21 cellular contexts compared by ENCODE assay signal in genomic region chr3:190065204-190065603, GRCh38. TPM values are rescaled to one million over a fixed set of nuclear protein-coding genes. Genes with fewer than 3 reads are reported as not detected.
"Had no signal": no experiment of that assay in that cellular context is flagged by ENCODE, and none has a peak within 500 bp of the region (broad histone marks: within the 10 kb centered on the region; RNA-seq: fewer than 3 reads in every experiment).

No MANE protein-coding gene starts in this region.

- H3K27ac Mint-ChIP-seq: activated naive CD8-positive, alpha-beta T cell treated with anti-CD3 and anti-CD28 coated beads for 36 hours; activated T-helper 1 cell treated with anti-CD3 and anti-CD28 coated beads, Interleukin-12 subunit alpha, Interleukin-12 subunit beta, Interleukin-2, Interleukin-4 antibody, amounts not matched to agents 30 ng/mL and 10 ng/mL and 1 ng/mL, durations not matched to agents 14 hours and 24 hours and 36 hours; endodermal cell; memory B cell; naive thymus-derived CD8-positive, alpha-beta T cell had no signal

- H3K4me3 ChIP-seq: cardiac muscle cell, dorsolateral prefrontal cortex had no signal

- H3K9me3 Mint-ChIP-seq: activated naive CD8-positive, alpha-beta T cell treated with anti-CD3 and anti-CD28 coated beads for 36 hours; activated T-helper 1 cell treated with anti-CD3 and anti-CD28 coated beads, Interleukin-12 subunit alpha, Interleukin-12 subunit beta, Interleukin-2, Interleukin-4 antibody, amounts not matched to agents 30 ng/mL and 10 ng/mL and 1 ng/mL, durations not matched to agents 14 hours and 24 hours and 36 hours; endodermal cell; memory B cell had no signal

- H3K27me3 ChIP-seq: cardiac muscle cell, dorsolateral prefrontal cortex had no signal

- H3K36me3 ChIP-seq: cardiac muscle cell, WERI-Rb-1 had no signal

- ATAC-seq: left ventricle myocardium superior; naive thymus-derived CD8-positive, alpha-beta T cell had no signal

- DNase-seq: activated CD4-positive, alpha-beta T cell treated with anti-CD3 and anti-CD28 coated beads for 1 hour; activated CD4-positive, alpha-beta T cell treated with anti-CD3 and anti-CD28 coated beads, Interleukin-2, amount 50 U/mL, for 48 hours; activated gamma-delta T cell treated with Interleukin-2 at 50 U/mL for 16 hours; activated naive CD8-positive, alpha-beta T cell treated with anti-CD3 and anti-CD28 coated beads for 36 hours; amniotic stem cell; dorsolateral prefrontal cortex; endodermal cell; foreskin melanocyte; glutamatergic neuron; hypothalamus; islet precursor cell; left ventricle myocardium superior; naive thymus-derived CD8-positive, alpha-beta T cell; retina; stimulated activated CD8-positive, alpha-beta memory T cell treated with anti-CD3 and anti-CD28 coated beads, Interleukin-4, amount 100 ng/mL, for 48 hours; stimulated activated naive CD4-positive, alpha-beta T cell; WERI-Rb-1 had no signal

- H3K4me1 Mint-ChIP-seq: activated naive CD8-positive, alpha-beta T cell treated with anti-CD3 and anti-CD28 coated beads for 36 hours; memory B cell; naive thymus-derived CD8-positive, alpha-beta T cell had no signal

- H3K27ac ChIP-seq: cardiac muscle cell, dorsolateral prefrontal cortex, WERI-Rb-1 had no signal

- H3K36me3 Mint-ChIP-seq: activated naive CD8-positive, alpha-beta T cell treated with anti-CD3 and anti-CD28 coated beads for 36 hours; memory B cell; naive thymus-derived CD8-positive, alpha-beta T cell had no signal

- H3K4me3 Mint-ChIP-seq: activated naive CD8-positive, alpha-beta T cell treated with anti-CD3 and anti-CD28 coated beads for 36 hours; activated T-helper 1 cell treated with anti-CD3 and anti-CD28 coated beads, Interleukin-12 subunit alpha, Interleukin-12 subunit beta, Interleukin-2, Interleukin-4 antibody, amounts not matched to agents 30 ng/mL and 10 ng/mL and 1 ng/mL, durations not matched to agents 14 hours and 24 hours and 36 hours; endodermal cell; memory B cell; naive thymus-derived CD8-positive, alpha-beta T cell had no signal

RNA-seq across cellular contexts. Expression of gene P3H2, which starts 55.5 kb away (rescaled TPM):
- total RNA-seq: activated naive CD8-positive, alpha-beta T cell treated with anti-CD3 and anti-CD28 coated beads for 36 hours; activated T-helper 1 cell treated with anti-CD3 and anti-CD28 coated beads, Interleukin-12 subunit alpha, Interleukin-12 subunit beta, Interleukin-2, Interleukin-4 antibody, amounts not matched to agents 30 ng/mL and 10 ng/mL and 1 ng/mL, durations not matched to agents 14 hours and 24 hours and 36 hours; naive thymus-derived CD8-positive, alpha-beta T cell; T-helper 2 cell treated with Interferon-gamma antibody and Interleukin-4, amounts not matched to agents 100 ng/mL and 5 ng/mL, for 36 hours had no signal
- polyA plus RNA-seq: naive thymus-derived CD8-positive, alpha-beta T cell had no signal
